ENCODE assay signal across 13 cellular contexts in the genomic region with DNA sequence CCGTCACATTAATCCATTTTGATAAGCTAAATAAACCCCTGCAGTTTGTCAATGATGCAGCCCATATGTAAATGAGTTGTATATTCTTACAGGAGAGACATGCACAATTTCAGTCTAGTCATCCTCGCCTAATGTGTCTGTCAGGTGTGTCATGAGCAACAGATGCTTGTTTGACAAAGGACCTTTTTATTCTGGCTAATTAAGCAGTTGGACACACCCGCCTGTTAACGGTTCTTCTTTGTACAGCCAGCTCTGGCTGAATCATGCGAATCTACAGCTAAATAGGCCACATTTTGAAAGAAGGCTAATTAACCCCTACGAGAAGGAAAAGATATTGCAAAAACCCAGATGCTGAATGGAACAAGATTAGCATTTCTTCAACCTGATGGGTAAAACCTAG.
DNase-seq lines count a peak whose midpoint lies in the region; ATAC-seq and TF ChIP-seq lines count a peak whose summit lies in the region.
"Had no signal": no experiment of that assay in that cellular context is flagged by ENCODE, and none has a peak within 500 bp of the region (broad histone marks: within the 10 kb centered on the region; RNA-seq: fewer than 3 reads in every experiment).

No MANE protein-coding gene starts in this region.

- intact Hi-C loops in A673 (cut with micrococcal nuclease; ENCODE audit: unreplicated experiment) (no loop called here), dorsolateral prefrontal cortex (cut with DNase I) (no loop called here)

- no peaks in the 10 kb centered on the region for H3K23me2 ChIP-seq in H9 (ENCODE audit: insufficient read length, low read depth, low read length, poor library complexity, severe bottlenecking)

- no peaks in the 10 kb centered on the region for H3K79me1 ChIP-seq in H9 (ENCODE audit: insufficient read depth, low read depth, low read length, poor library complexity, severe bottlenecking)

- H2BK20ac ChIP-seq in H9 (ENCODE audit: low read depth, low read length, poor library complexity, severe bottlenecking), result no peak overlapping the region

- H3K36me3 ChIP-seq in A673 (ENCODE audit: insufficient read depth, low read length, poor library complexity, severe bottlenecking), result no peaks in the 10 kb centered on the region
- H3K36me3 ChIP-seq in HUES64 (ENCODE audit: insufficient read depth, low read length), result no peaks in the 10 kb centered on the region
- no peaks in the 10 kb centered on the region for H3K36me3 ChIP-seq in tibial nerve
- H3K36me3 ChIP-seq: transverse colon had no signal

- no peak overlapping the region for H3K4ac ChIP-seq in H9 (ENCODE audit: low read depth, low read length)

- H2AK5ac ChIP-seq in H9 (ENCODE audit: insufficient read length, low read length), result no peak overlapping the region

- no peak for TF ChIP-seq POLR2A in GM18505 (IDR thresholded peaks at IDR 0.05; ENCODE audit: borderline replicate concordance, extremely low read depth, insufficient read depth, insufficient read length)
- no peak for TF ChIP-seq POLR2A in tibial nerve (IDR thresholded peaks at IDR 0.05)

- POLR2A ChIA-PET in A673 (lab: Charles Lee; ENCODE audit: low non-redundant PET), result no interaction called here

- ATAC-seq in GM18505 (IDR thresholded peaks at IDR 0.05; ENCODE audit: unreplicated experiment) (no peak), HG03378 (IDR thresholded peaks at IDR 0.05; ENCODE audit: unreplicated experiment) (no peak)
- ATAC-seq: natural killer cell treated with Interleukin-12 subunit alpha and Interleukin-12 subunit beta and Interleukin-15 and Interleukin-18, amount 100 ng/mL, for 72 hours had no signal

- no TSS peak for BruUV-seq in A673 (replicated peaks; lab: Mats Ljungman, UMichigan)

- no peaks in the 10 kb centered on the region for H3K36me3 Mint-ChIP-seq in H9 (ENCODE audit: insufficient read depth in 1 of 3, low read depth in 3 of 3)

- H2BK15ac ChIP-seq in H9 (ENCODE audit: low read depth, low read length), result no peak overlapping the region

- H2BK120ac ChIP-seq in H9 (ENCODE audit: low read depth, low read length, poor library complexity, severe bottlenecking), result no peak overlapping the region

- peak; percentile 22 for DNase-seq in A673 (ENCODE audit: low spot score)
- DNase-seq in NCI-H345 treated with DMSO at 0.1 percent for 48 hours (lab: John Stamatoyannopoulos, UW; ENCODE audit: unreplicated experiment), result peak; percentile 21
- DNase-seq in dorsolateral prefrontal cortex, result peak in 1 of 10 donors; percentile 12
- DNase-seq in H9, result no peak
- DNase-seq in tibial nerve (ENCODE audit: low spot score in 2 of 2), result no peak
- DNase-seq: kidney, SK-N-SH, transverse colon had no signal

- no peak overlapping the region for H4K5ac ChIP-seq in H9 (ENCODE audit: insufficient read length, low read depth, low read length)

- TF ChIP-seq CTCF in A673 (conservative IDR thresholded peaks at IDR 0.05; ENCODE audit: low read depth, low read length), result no peak
- TF ChIP-seq CTCF in dorsolateral prefrontal cortex (IDR thresholded peaks at IDR 0.05 in 54 of 56, conservative IDR thresholded peaks at IDR 0.05 in 2 of 56; ENCODE audit: low read depth in 1 of 56, partially characterized antibody in 56 of 56), result no peak
- TF ChIP-seq CTCF in H9 (conservative IDR thresholded peaks at IDR 0.05), result no peak
- TF ChIP-seq CTCF in tibial nerve (IDR thresholded peaks at IDR 0.05), result no peak

- CTCF ChIA-PET in A673 (lab: Charles Lee), result no interaction called here

- no peak for TF ChIP-seq EP300 in tibial nerve (IDR thresholded peaks at IDR 0.05)

- no peak overlapping the region for H3K14ac ChIP-seq in H9 (ENCODE audit: insufficient read depth, low read length)

- 0 out of 2 replicates have a peak overlapping the region, but pooled peaks have one; percentile 6 for H3K9ac ChIP-seq in HUES64 (ENCODE audit: low read depth, low read length)
- H3K9ac ChIP-seq in H9 (ENCODE audit: extremely low read depth, insufficient read length, low read length), result no peak overlapping the region
- H3K9ac ChIP-seq: SK-N-SH had no signal

- H2AFZ ChIP-seq in H9 (ENCODE audit: low read length), result no peak overlapping the region

- no peak overlapping the region for H2BK5ac ChIP-seq in H9 (ENCODE audit: insufficient read length, low read length)

- peaks cover 21 to 22% of the 10 kb centered on the region in 2 experiments for H3K4me1 Mint-ChIP-seq in H9

- H3K9me3 ChIP-seq in A673 (ENCODE audit: low read depth, low read length, poor library complexity, severe bottlenecking) (no peaks in the 10 kb centered on the region), HUES64 (ENCODE audit: insufficient read depth, low read depth, low read length) (no peaks in the 10 kb centered on the region), H9 (ENCODE audit: control insufficient read depth, low read depth, low read length) (no peaks in the 10 kb centered on the region), tibial nerve (no peaks in the 10 kb centered on the region)
- H3K9me3 ChIP-seq: SK-N-SH, transverse colon had no signal

- no peak overlapping the region for H3K4me3 Mint-ChIP-seq in H9
- H3K4me3 Mint-ChIP-seq: natural killer cell treated with Interleukin-12 subunit alpha and Interleukin-12 subunit beta and Interleukin-15 and Interleukin-18, amount 100 ng/mL, for 72 hours had no signal

- H3K4me3 ChIP-seq in A673 (ENCODE audit: low read depth, low read length, poor library complexity, severe bottlenecking) (no peak overlapping the region), HUES64 (ENCODE audit: low read length) (no peak overlapping the region), dorsolateral prefrontal cortex (peak overlapping the region in 35 of 59 donors; percentile 0 to 49 (median 21)), tibial nerve (no peak overlapping the region)
- H3K4me3 ChIP-seq: skin epidermis, transverse colon had no signal

- H4K91ac ChIP-seq in H9 (ENCODE audit: insufficient read length, low read depth, low read length), result no peak overlapping the region

- H3T11ph ChIP-seq in H9 (ENCODE audit: low read length), result no peak overlapping the region

- H3K27me3 Mint-ChIP-seq in H9 (ENCODE audit: low read depth), result no peaks in the 10 kb centered on the region
- H3K27me3 Mint-ChIP-seq: natural killer cell treated with Interleukin-12 subunit alpha and Interleukin-12 subunit beta and Interleukin-15 and Interleukin-18, amount 100 ng/mL, for 72 hours had no signal

- H3K79me2 ChIP-seq in H9 (ENCODE audit: insufficient read depth, low read length), result no peaks in the 10 kb centered on the region

- H3K18ac ChIP-seq in H9 (ENCODE audit: insufficient read length, low read depth, low read length), result no peak overlapping the region

- no peaks in the 10 kb centered on the region for H4K20me1 ChIP-seq in H9 (ENCODE audit: control insufficient read depth, insufficient read depth, insufficient read length)

- H3K27ac ChIP-seq in A673 (ENCODE audit: low read depth, low read length, poor library complexity, severe bottlenecking) (no peak overlapping the region), HUES64 (ENCODE audit: low read depth, low read length) (no peak overlapping the region; the same call in 1 of the 2 replicates), dorsolateral prefrontal cortex (peak overlapping the region in 2 of 59 donors; percentile 3 to 17), H9 (ENCODE audit: insufficient read length, low read depth, low read length) (no peak overlapping the region), tibial nerve (no peak overlapping the region)
- H3K27ac ChIP-seq: skin epidermis, transverse colon had no signal

- no peaks in the 10 kb centered on the region for H3K9me3 Mint-ChIP-seq in H9
- H3K9me3 Mint-ChIP-seq: natural killer cell treated with Interleukin-12 subunit alpha and Interleukin-12 subunit beta and Interleukin-15 and Interleukin-18, amount 100 ng/mL, for 72 hours had no signal

- no peak overlapping the region for H4K8ac ChIP-seq in H9 (replicated peaks; ENCODE audit: insufficient read length, low read depth, low read length)

- no peak overlapping the region for H3K23ac ChIP-seq in H9 (ENCODE audit: insufficient read length, low read depth, low read length)

- H3K56ac ChIP-seq in H9 (ENCODE audit: insufficient read length, low read depth, low read length), result no peak overlapping the region

- WGBS in HUES64, result 78% methylated on average over 6 of the region's 6 CpGs
- WGBS in H9 (ENCODE audit: extremely low coverage, insufficient read length, low lambda C conversion rate), result no CpG with 5 or more reads among the region's 6 CpGs
- 40 to 50% methylated on average over 6 of the region's 6 CpGs for WGBS in tibial nerve, 2 donors

- H3K4me1 ChIP-seq in A673 (ENCODE audit: insufficient read depth, low read length, poor library complexity, severe bottlenecking) (peaks cover 5% of the 10 kb centered on the region), HUES64 (ENCODE audit: insufficient read depth, low read length) (peaks cover 41% of the 10 kb centered on the region), H9 (ENCODE audit: insufficient read depth, low read length) (peaks cover 7% of the 10 kb centered on the region; the same call in 1 of the 2 replicates), tibial nerve (peaks cover 0 to 3% (median 0%) of the 10 kb centered on the region in 4 donors)

- H3K27me3 ChIP-seq in A673 (replicated peaks; ENCODE audit: insufficient read depth, low read depth, low read length, poor library complexity) (no peaks in the 10 kb centered on the region), HUES64 (ENCODE audit: insufficient read depth, low read length) (no peaks in the 10 kb centered on the region), dorsolateral prefrontal cortex (no peaks in the 10 kb centered on the region), H9 (ENCODE audit: insufficient read depth, low read length) (no peaks in the 10 kb centered on the region), tibial nerve (no peaks in the 10 kb centered on the region)
- H3K27me3 ChIP-seq: transverse colon had no signal

- H2BK12ac ChIP-seq in H9 (ENCODE audit: insufficient read length, low read depth, low read length), result no peak overlapping the region

- peak overlapping the region in 1 of 3 experiments; percentile 61; a peak in 2 of 7 replicates for H3K27ac Mint-ChIP-seq in H9
- H3K27ac Mint-ChIP-seq: natural killer cell treated with Interleukin-12 subunit alpha and Interleukin-12 subunit beta and Interleukin-15 and Interleukin-18, amount 100 ng/mL, for 72 hours had no signal

- no peak overlapping the region for H3K4me2 ChIP-seq in H9 (ENCODE audit: insufficient read depth, insufficient read length, low read length)
- H3K4me2 ChIP-seq: SK-N-SH had no signal

Comparison
In these comparisons a context has a peak if more than half of its experiments do, and no peak if none do; other contexts are left out.
1. DNase-seq: peak in A673 (single experiment) and NCI-H345 treated with DMSO at 0.1 percent for 48 hours (single experiment); none in H9 (single experiment) and tibial nerve (0 of 2).
2. H3K4me3 ChIP-seq: peak in dorsolateral prefrontal cortex (35 of 59); none in A673 (single experiment), HUES64 (single experiment) and tibial nerve (0 of 4).